ENCODE assay signal across 8 cellular contexts in genomic region chr11:103927535-103927934, GRCh38.
A peak's percentile ranks its signal among the peaks of the same experiment; 100 is the strongest.
DNase-seq lines count a peak whose midpoint lies in the region; TF ChIP-seq lines count a peak whose summit lies in the region.
"Had no signal": no experiment of that assay in that cellular context is flagged by ENCODE, and none has a peak within 500 bp of the region (broad histone marks: within the 10 kb centered on the region; RNA-seq: fewer than 3 reads in every experiment).

No MANE protein-coding gene starts in this region.

- peak; percentile 30 for DNase-seq in GM12864 (ENCODE audit: low read depth)
- DNase-seq in M059J (ENCODE audit: low read depth), result peak; percentile 48
- peak; percentile 32 to 62 for DNase-seq in cardiac fibroblast (ENCODE audit: low read depth in 2 of 2)
- DNase-seq in activated T-helper 1 cell treated with anti-CD3 and anti-CD28 coated beads, Interleukin-12 subunit alpha, Interleukin-12 subunit beta, Interleukin-2, Interleukin-4 antibody, amounts not matched to agents 30 ng/mL and 10 ng/mL and 1 ng/mL, durations not matched to agents 14 hours and 24 hours and 36 hours (ENCODE audit: low spot score), result no peak
- no peak for DNase-seq in DMS153 treated with DMSO at 0.1 percent for 48 hours (lab: John Stamatoyannopoulos, UW; ENCODE audit: unreplicated experiment)
- DNase-seq in stimulated activated CD4-positive, alpha-beta T cell treated with anti-CD3 and anti-CD28 coated beads, Interleukin-4, amount 100 ng/mL, for 4 hours, result no peak
- DNase-seq: GOT3 had no signal

- no peaks in the 10 kb centered on the region for H3K36me3 Mint-ChIP-seq in activated T-helper 1 cell treated with anti-CD3 and anti-CD28 coated beads, Interleukin-12 subunit alpha, Interleukin-12 subunit beta, Interleukin-2, Interleukin-4 antibody, amounts not matched to agents 30 ng/mL and 10 ng/mL and 1 ng/mL, durations not matched to agents 14 hours and 24 hours and 36 hours (ENCODE audit: low read depth)

- no peaks in the 10 kb centered on the region for H3K27me3 ChIP-seq in neural cell (ENCODE audit: insufficient read depth, low read depth, low read length)

- H3K4me3 Mint-ChIP-seq in activated T-helper 1 cell treated with anti-CD3 and anti-CD28 coated beads, Interleukin-12 subunit alpha, Interleukin-12 subunit beta, Interleukin-2, Interleukin-4 antibody, amounts not matched to agents 30 ng/mL and 10 ng/mL and 1 ng/mL, durations not matched to agents 14 hours and 24 hours and 36 hours, result no peak overlapping the region

- H3K9me3 ChIP-seq in neural cell (ENCODE audit: low read length), result no peaks in the 10 kb centered on the region

- no peak overlapping the region for H3K4me3 ChIP-seq in GM12864 (ENCODE audit: low read depth, low read length)
- H3K4me3 ChIP-seq in cardiac fibroblast (replicated peaks in 1 of 2; ENCODE audit: low read depth in 2 of 2, low read length in 2 of 2), result no peak overlapping the region
- H3K4me3 ChIP-seq in neural cell (ENCODE audit: low read length), result no peak overlapping the region

- no peaks in the 10 kb centered on the region for H3K36me3 ChIP-seq in neural cell (ENCODE audit: insufficient read depth, low read length)

- peaks cover 3% of the 10 kb centered on the region for H3K27me3 Mint-ChIP-seq in activated T-helper 1 cell treated with anti-CD3 and anti-CD28 coated beads, Interleukin-12 subunit alpha, Interleukin-12 subunit beta, Interleukin-2, Interleukin-4 antibody, amounts not matched to agents 30 ng/mL and 10 ng/mL and 1 ng/mL, durations not matched to agents 14 hours and 24 hours and 36 hours (ENCODE audit: insufficient read depth)

- TF ChIP-seq CTCF in GM12864 (IDR thresholded peaks at IDR 0.05; ENCODE audit: low read depth, low read length, missing control alignments) (peak; percentile 54), cardiac fibroblast (IDR thresholded peaks at IDR 0.05; ENCODE audit: low read depth, low read length) (peak; percentile 9), neural cell (IDR thresholded peaks at IDR 0.05; ENCODE audit: poor library complexity, severe bottlenecking) (peak; percentile 77)

- H3K27ac ChIP-seq in neural cell (ENCODE audit: low read length), result no peak overlapping the region

- H3K9me2 ChIP-seq in neural cell (ENCODE audit: insufficient read depth, low read length), result no peaks in the 10 kb centered on the region

- TF ChIP-seq RAD21 in neural cell (conservative IDR thresholded peaks at IDR 0.05), result peak; percentile 83

- no peak overlapping the region for H3K27ac Mint-ChIP-seq in activated T-helper 1 cell treated with anti-CD3 and anti-CD28 coated beads, Interleukin-12 subunit alpha, Interleukin-12 subunit beta, Interleukin-2, Interleukin-4 antibody, amounts not matched to agents 30 ng/mL and 10 ng/mL and 1 ng/mL, durations not matched to agents 14 hours and 24 hours and 36 hours

- H3K4me1 Mint-ChIP-seq in activated T-helper 1 cell treated with anti-CD3 and anti-CD28 coated beads, Interleukin-12 subunit alpha, Interleukin-12 subunit beta, Interleukin-2, Interleukin-4 antibody, amounts not matched to agents 30 ng/mL and 10 ng/mL and 1 ng/mL, durations not matched to agents 14 hours and 24 hours and 36 hours (ENCODE audit: low read depth), result no peaks in the 10 kb centered on the region

- H3K79me2 ChIP-seq in neural cell (replicated peaks; ENCODE audit: insufficient read depth, low read length), result no peaks in the 10 kb centered on the region

- no peaks in the 10 kb centered on the region for H3K9me3 Mint-ChIP-seq in activated T-helper 1 cell treated with anti-CD3 and anti-CD28 coated beads, Interleukin-12 subunit alpha, Interleukin-12 subunit beta, Interleukin-2, Interleukin-4 antibody, amounts not matched to agents 30 ng/mL and 10 ng/mL and 1 ng/mL, durations not matched to agents 14 hours and 24 hours and 36 hours

- H3K9ac ChIP-seq in neural cell (ENCODE audit: low read length), result no peak overlapping the region

- H4K20me1 ChIP-seq in neural cell (ENCODE audit: insufficient read depth), result no peaks in the 10 kb centered on the region

- no peaks in the 10 kb centered on the region for H3F3A ChIP-seq in neural cell (ENCODE audit: insufficient read depth, low read length, poor library complexity, severe bottlenecking)

- intact Hi-C loops in activated T-helper 1 cell treated with anti-CD3 and anti-CD28 coated beads, Interleukin-12 subunit alpha, Interleukin-12 subunit beta, Interleukin-2, Interleukin-4 antibody, amounts not matched to agents 30 ng/mL and 10 ng/mL and 1 ng/mL, durations not matched to agents 14 hours and 24 hours and 36 hours (cut with micrococcal nuclease), result no loop called here

- no peak overlapping the region for H3K4me2 ChIP-seq in neural cell (ENCODE audit: low read length)

- no peak for TF ChIP-seq EP300 in neural cell (conservative IDR thresholded peaks at IDR 0.05; ENCODE audit: poor library complexity, severe bottlenecking)

- H2AFZ ChIP-seq in neural cell (ENCODE audit: low read depth, low read length), result no peak overlapping the region

TF ChIP-seq in neural cell, 6 proteins besides CTCF, POLR2A, EP300 and RAD21:
- TF ChIP-seq POLR2AphosphoS5 (IDR thresholded peaks at IDR 0.05), result no peak
- peak; percentile 77 for TF ChIP-seq SMC3 (conservative IDR thresholded peaks at IDR 0.05; ENCODE audit: poor library complexity)

Comparison
In these comparisons a context has a peak if more than half of its experiments do, and no peak if none do; other contexts are left out.
1. DNase-seq: peak in GM12864 (single experiment), M059J (single experiment) and cardiac fibroblast (2 of 2); none in activated T-helper 1 cell treated with anti-CD3 and anti-CD28 coated beads, Interleukin-12 subunit alpha, Interleukin-12 subunit beta, Interleukin-2, Interleukin-4 antibody, amounts not matched to agents 30 ng/mL and 10 ng/mL and 1 ng/mL, durations not matched to agents 14 hours and 24 hours and 36 hours (single experiment), DMS153 treated with DMSO at 0.1 percent for 48 hours (single experiment) and stimulated activated CD4-positive, alpha-beta T cell treated with anti-CD3 and anti-CD28 coated beads, Interleukin-4, amount 100 ng/mL, for 4 hours (0 of 2).
2. CTCF ChIP-seq: peak in every context shown above with its lines; median percentile 77 in neural cell; 54 in GM12864; 9 in cardiac fibroblast.